Comparison of ENCODE assay signal across 6 cellular contexts in genomic region chr9:113454914-113455761, GRCh38. TPM values are rescaled to one million over a fixed set of nuclear protein-coding genes. Genes with fewer than 3 reads are reported as not detected.
DNase-seq lines count a peak whose midpoint lies in the region; ATAC-seq and TF ChIP-seq lines count a peak whose summit lies in the region.

No MANE protein-coding gene starts in this region.

- in situ Hi-C loops in HAP-1 (cut with MboI; ENCODE audit: low sequenced_read_pairs): no loop called here

- no peaks in the 10 kb centered on the region for H3K36me3 Mint-ChIP-seq in activated naive CD4-positive, alpha-beta T cell treated with anti-CD3 and anti-CD28 coated beads, Interleukin-2, amount 50 U/mL, for 72 hours

- 38% methylated on average over 5 of the region's 5 CpGs for WGBS in esophagus muscularis mucosa

- H3K9me3 ChIP-seq in esophagus muscularis mucosa: no peaks in the 10 kb centered on the region
- no peaks in the 10 kb centered on the region for H3K9me3 ChIP-seq in skeletal muscle satellite cell (replicated peaks; ENCODE audit: low read length)
- H3K9me3 ChIP-seq in HAP-1: no peaks in the 10 kb centered on the region

- TF ChIP-seq EP300 in esophagus muscularis mucosa (IDR thresholded peaks at IDR 0.05): no peak

- ATAC-seq in activated naive CD4-positive, alpha-beta T cell treated with anti-CD3 and anti-CD28 coated beads, Interleukin-2, amount 50 U/mL, for 72 hours: peak; percentile 29 to 47
- ATAC-seq in GM18511 (IDR thresholded peaks at IDR 0.05; ENCODE audit: unreplicated experiment): no peak

- H3K36me3 ChIP-seq in esophagus muscularis mucosa (no peaks in the 10 kb centered on the region), skeletal muscle satellite cell (ENCODE audit: insufficient read depth, low read length) (no peaks in the 10 kb centered on the region), HAP-1 (replicated peaks) (no peaks in the 10 kb centered on the region)

- peak overlapping the region in 1 of 2 donors; percentile 11 for H3K27ac Mint-ChIP-seq in activated naive CD4-positive, alpha-beta T cell treated with anti-CD3 and anti-CD28 coated beads, Interleukin-2, amount 50 U/mL, for 72 hours

- H3K4me1 ChIP-seq in esophagus muscularis mucosa: peaks cover 30 to 35% (median 34%) of the 10 kb centered on the region in 4 donors
- H3K4me1 ChIP-seq in skeletal muscle satellite cell (ENCODE audit: control insufficient read depth, insufficient read depth, low read length): peaks cover 20% of the 10 kb centered on the region
- no peaks in the 10 kb centered on the region for H3K4me1 ChIP-seq in HAP-1

- TF ChIP-seq CTCF in esophagus muscularis mucosa (IDR thresholded peaks at IDR 0.05): no peak

- TF ChIP-seq POLR2A in esophagus muscularis mucosa (IDR thresholded peaks at IDR 0.05; ENCODE audit: low read depth): no peak

- no peak for DNase-seq in activated naive CD4-positive, alpha-beta T cell treated with anti-CD3 and anti-CD28 coated beads, Interleukin-2, amount 50 U/mL, for 72 hours (ENCODE audit: low spot score in 2 of 2)
- no peak for DNase-seq in activated naive CD4-positive, alpha-beta T cell treated with anti-CD3 and anti-CD28 coated beads, Interleukin-2, amount 50 U/mL, for 16 hours
- DNase-seq in esophagus muscularis mucosa (ENCODE audit: extremely low spot score) (peak; percentile 70), HAP-1 (ENCODE audit: low spot score in 2 of 2) (no peak)

- H3K4me3 ChIP-seq in esophagus muscularis mucosa (no peak overlapping the region), skeletal muscle satellite cell (ENCODE audit: low read length) (no peak overlapping the region), HAP-1 (no peak overlapping the region)

- peak overlapping the region; percentile 64 for H3K9ac ChIP-seq in skeletal muscle satellite cell (ENCODE audit: low read depth, low read length)

- no peaks in the 10 kb centered on the region for H3K9me3 Mint-ChIP-seq in activated naive CD4-positive, alpha-beta T cell treated with anti-CD3 and anti-CD28 coated beads, Interleukin-2, amount 50 U/mL, for 72 hours

- peak overlapping the region; percentile 80 to 88 (median 86) for H3K27ac ChIP-seq in esophagus muscularis mucosa (replicated peaks in 1 of 4)

- intact Hi-C loops in esophagus muscularis mucosa (cut with DNase I): loop anchor here (10.0 kb wide), 1 partner anchor 50 kb away; the partner anchor contains the start of gene ALAD

- no peaks in the 10 kb centered on the region for H3K27me3 ChIP-seq in esophagus muscularis mucosa
- H3K27me3 ChIP-seq in skeletal muscle satellite cell (ENCODE audit: control insufficient read depth, insufficient read depth, low read length): no peaks in the 10 kb centered on the region
- H3K27me3 ChIP-seq in HAP-1 (ENCODE audit: low read depth): no peaks in the 10 kb centered on the region

- H3K4me2 ChIP-seq in skeletal muscle satellite cell (ENCODE audit: low read length): peak overlapping the region; percentile 0

RNA-seq across cellular contexts. Expression of gene RGS3, which starts 8.4 kb away (rescaled TPM):
- 10 to 100 TPM; 25.7 to 56.1 TPM for total RNA-seq in activated naive CD4-positive, alpha-beta T cell treated with anti-CD3 and anti-CD28 coated beads, Interleukin-2, amount 50 U/mL, for 72 hours
- total RNA-seq in esophagus muscularis mucosa: 100 to 1,000 TPM in 1 of 4 donors, 10 to 100 TPM in 3; 37.3 to 121 (median 68.5) TPM
- 6.3 and 14.2 TPM in 2 replicates for total RNA-seq in skeletal muscle satellite cell (2012; rRNA removed)

RNA-seq across cellular contexts. Expression of gene C9orf43, which starts 44.6 kb away (rescaled TPM):
- total RNA-seq in activated naive CD4-positive, alpha-beta T cell treated with anti-CD3 and anti-CD28 coated beads, Interleukin-2, amount 50 U/mL, for 72 hours: 1 to 10 TPM in 1 of 2 donors, under 1 TPM in 1; 0.68 to 1.0 TPM
- total RNA-seq in esophagus muscularis mucosa: 1 to 10 TPM in 1 of 4 donors, under 1 TPM in 1, not detected in 2; 0.17 to 1.8 TPM
- total RNA-seq in skeletal muscle satellite cell (2012; rRNA removed): 0.44 and 1.8 TPM in 2 replicates

RNA-seq across cellular contexts. Expression of gene POLE3, which starts 44.7 kb away (rescaled TPM):
- 10 to 100 TPM; 46.8 to 60.8 TPM for total RNA-seq in activated naive CD4-positive, alpha-beta T cell treated with anti-CD3 and anti-CD28 coated beads, Interleukin-2, amount 50 U/mL, for 72 hours
- 10 to 100 TPM; 25.7 to 42.6 (median 32.8) TPM for total RNA-seq in esophagus muscularis mucosa
- 53.7 and 71.9 TPM in 2 replicates for total RNA-seq in skeletal muscle satellite cell (2012; rRNA removed)

RNA-seq across cellular contexts. Expression of gene ALAD, which starts 54.1 kb away (rescaled TPM):
- 10 to 100 TPM; 28.0 to 35.3 TPM for total RNA-seq in activated naive CD4-positive, alpha-beta T cell treated with anti-CD3 and anti-CD28 coated beads, Interleukin-2, amount 50 U/mL, for 72 hours
- 10 to 100 TPM; 18.2 to 31.1 (median 28.6) TPM for total RNA-seq in esophagus muscularis mucosa
- 9.4 and 11.4 TPM in 2 replicates for total RNA-seq in skeletal muscle satellite cell (2012; rRNA removed)
